In genomic region chr2:10813085-10813748, GRCh38 we compare ENCODE assay signal across 8 cellular contexts. TPM values are rescaled to one million over a fixed set of nuclear protein-coding genes. Genes with fewer than 3 reads are reported as not detected.
DNase-seq lines count a peak whose midpoint lies in the region; ATAC-seq and TF ChIP-seq lines count a peak whose summit lies in the region.

No MANE protein-coding gene starts in this region.

- peak overlapping the region; percentile 95 for H3K4me2 ChIP-seq in DND-41 (ENCODE audit: insufficient read depth, low read length)
- H3K4me2 ChIP-seq in PC-3 (ENCODE audit: low read length): peak overlapping the region; percentile 95

- H3K27me3 ChIP-seq in DND-41 (ENCODE audit: insufficient read depth, low read length, poor library complexity) (peaks cover 4% of the 10 kb centered on the region), PC-3 (ENCODE audit: low read length) (no peaks in the 10 kb centered on the region), ovary (no peaks in the 10 kb centered on the region)

- H3K4me1 ChIP-seq in DND-41 (ENCODE audit: insufficient read depth, low read length) (peaks cover 36% of the 10 kb centered on the region), PC-3 (ENCODE audit: insufficient read depth, low read length) (peaks cover 22% of the 10 kb centered on the region), ovary (ENCODE audit: insufficient read depth) (peaks cover 5% of the 10 kb centered on the region)

- H3K9me3 ChIP-seq in DND-41 (ENCODE audit: insufficient read depth, low read length, severe bottlenecking) (no peaks in the 10 kb centered on the region), PC-3 (ENCODE audit: low read length) (no peaks in the 10 kb centered on the region), ovary (no peaks in the 10 kb centered on the region)

- ATAC-seq in DND-41 (ENCODE audit: insufficient read depth, low read depth) (0 out of 3 replicates have a peak, but pooled peaks have one; percentile 1), PC-3 (peak; percentile 29), GM18858 (IDR thresholded peaks at IDR 0.05; ENCODE audit: unreplicated experiment) (no peak)

- H3K27ac ChIP-seq in DND-41 (ENCODE audit: low read length) (peak overlapping the region; percentile 38), PC-3 (ENCODE audit: low read length) (0 out of 2 replicates have a peak overlapping the region, but pooled peaks have one; percentile 15), ovary (peak overlapping the region in 1 of 2 donors; percentile 80)

- DNase-seq in DND-41 (no peak), PC-3 (no peak), epithelial cell of esophagus (ENCODE audit: low read depth) (no peak), ovary (no peak), NCI-H1092 (lab: John Stamatoyannopoulos, UW) (no peak), dedifferentiated amniotic fluid mesenchymal stem cell (ENCODE audit: extremely low spot score) (no peak), DMS79 (lab: John Stamatoyannopoulos, UW) (no peak)

- POLR2A ChIA-PET in PC-3 (lab: Charles Lee; ENCODE audit: unreplicated experiment): interaction anchor here (0.7 kb wide), 1 partner anchor 13 kb away, joined by 5 read pairs; no protein-coding TSS in a partner anchor

- TF ChIP-seq EP300 in ovary (IDR thresholded peaks at IDR 0.05): no peak

- TF ChIP-seq CTCF in DND-41 (IDR thresholded peaks at IDR 0.05; ENCODE audit: borderline replicate concordance, extremely low read depth, low read length, poor library complexity, severe bottlenecking): no peak
- TF ChIP-seq CTCF in PC-3 (conservative IDR thresholded peaks at IDR 0.05; ENCODE audit: low read depth, low read length): no peak
- no peak for TF ChIP-seq CTCF in epithelial cell of esophagus (IDR thresholded peaks at IDR 0.05; ENCODE audit: insufficient read depth, low read depth, low read length, missing control alignments)
- no peak for TF ChIP-seq CTCF in ovary (IDR thresholded peaks at IDR 0.05)

- H3K9me2 ChIP-seq in PC-3 (replicated peaks; ENCODE audit: low read length): no peaks in the 10 kb centered on the region

- H3F3A ChIP-seq in PC-3 (ENCODE audit: low read length, unreplicated experiment): no peaks in the 10 kb centered on the region

- TF ChIP-seq POLR2A in ovary (IDR thresholded peaks at IDR 0.05): no peak

- intact Hi-C loops in PC-3 (cut with micrococcal nuclease) (loop anchor here (10.0 kb wide), 1 partner anchor 98 kb away; no protein-coding TSS in a partner anchor), ovary (cut with DNase I) (no loop called here)

- H3K79me2 ChIP-seq in DND-41 (ENCODE audit: insufficient read depth, low read length) (peaks cover 43% of the 10 kb centered on the region), PC-3 (ENCODE audit: low read length) (peaks cover 43% of the 10 kb centered on the region)

- CTCF ChIA-PET in PC-3 (lab: Charles Lee): no interaction called here

- H3K4me3 ChIP-seq in DND-41 (ENCODE audit: low read depth in 1 of 2, low read length in 2 of 2) (peak overlapping the region; percentile 73 to 84; a peak in 3 of 4 replicates), PC-3 (ENCODE audit: low read length) (peak overlapping the region; percentile 78), epithelial cell of esophagus (ENCODE audit: low read length) (peak overlapping the region; percentile 63), ovary (peak overlapping the region; percentile 94)

- H3K36me3 ChIP-seq in DND-41 (ENCODE audit: insufficient read depth, low read length) (peaks cover 9% of the 10 kb centered on the region), PC-3 (ENCODE audit: low read depth, low read length) (peaks cover 15% of the 10 kb centered on the region; the same call in 1 of the 2 replicates), ovary (no peaks in the 10 kb centered on the region)

- 12 to 18% (median 15%) methylated on average over 26 to 27 of the region's 27 CpGs for WGBS in ovary, 3 donors

- BruUV-seq in PC-3 (replicated peaks; lab: Mats Ljungman, UMichigan): TSS peak; percentile 93

- peak overlapping the region; percentile 98 for H3K9ac ChIP-seq in DND-41 (ENCODE audit: low read depth, low read length)
- peak overlapping the region; percentile 97 for H3K9ac ChIP-seq in PC-3 (ENCODE audit: low read length)

- H2AFZ ChIP-seq in DND-41 (ENCODE audit: low read depth, low read length): peak overlapping the region; percentile 73
- peak overlapping the region; percentile 96 for H2AFZ ChIP-seq in PC-3 (ENCODE audit: low read length)

- H4K20me1 ChIP-seq in DND-41 (ENCODE audit: insufficient read depth, low read length): peaks cover 25% of the 10 kb centered on the region
- H4K20me1 ChIP-seq in PC-3 (ENCODE audit: low read length): peaks cover 36% of the 10 kb centered on the region

RNA-seq across cellular contexts. Expression of gene PDIA6, which starts 0.6 kb away (rescaled TPM):
- 350 and 351 TPM in 2 replicates for total RNA-seq in PC-3 (2014; rRNA removed)
- 100 to 1,000 TPM in 4 of 7 donors, 10 to 100 TPM in 3; 60.6 to 166 (median 109) TPM for total RNA-seq in ovary
- 100 to 1,000 TPM; 102 to 220 TPM for polyA plus RNA-seq in ovary
